ENCODE assay signal across 2 cellular contexts in genomic region chr5:14077501-14077900, GRCh38.
TF ChIP-seq lines count a peak whose summit lies in the region.

No MANE protein-coding gene starts in this region.

TF ChIP-seq in IMR-90, 13 proteins besides CTCF, POLR2A, EP300 and RAD21:
- TF ChIP-seq MAZ (IDR thresholded peaks at IDR 0.05; ENCODE audit: borderline replicate concordance, low read depth, low read length) (no peak), RCOR1 (IDR thresholded peaks at IDR 0.05; ENCODE audit: insufficient replicate concordance, low read length) (no peak), RFX5 (IDR thresholded peaks at IDR 0.05; ENCODE audit: low read depth, low read length) (no peak), CEBPB (IDR thresholded peaks at IDR 0.05; ENCODE audit: low read depth, low read length) (no peak), BHLHE40 (IDR thresholded peaks at IDR 0.05; ENCODE audit: low read depth, low read length) (no peak), FOS (IDR thresholded peaks at IDR 0.05; ENCODE audit: low read depth, low read length) (no peak), CHD1 (IDR thresholded peaks at IDR 0.05; ENCODE audit: low read depth, low read length) (no peak), ELK1 (IDR thresholded peaks at IDR 0.05; ENCODE audit: borderline replicate concordance, low read depth, low read length) (no peak), NFE2L2 (IDR thresholded peaks at IDR 0.05; ENCODE audit: low read depth, low read length) (no peak), MAFK (IDR thresholded peaks at IDR 0.05; ENCODE audit: low read depth, low read length) (no peak), USF2 (IDR thresholded peaks at IDR 0.05; ENCODE audit: low read depth, low read length) (no peak), MXI1 (IDR thresholded peaks at IDR 0.05; ENCODE audit: borderline replicate concordance, low read depth, low read length) (no peak), SMC3 (IDR thresholded peaks at IDR 0.05; ENCODE audit: low read depth, low read length) (no peak)

TF ChIP-seq in H1, 55 proteins besides CTCF, POLR2A, EP300 and RAD21:
- no peak for TF ChIP-seq ATF2 (IDR thresholded peaks at IDR 0.05; ENCODE audit: low read length)
- no peak for TF ChIP-seq KDM1A (IDR thresholded peaks at IDR 0.05; ENCODE audit: borderline replicate concordance, low read length)
- TF ChIP-seq KDM5A (IDR thresholded peaks at IDR 0.05; ENCODE audit: low read length) = no peak
- no peak for TF ChIP-seq CHD7 (IDR thresholded peaks at IDR 0.05; ENCODE audit: insufficient replicate concordance, low read length)
- no peak for TF ChIP-seq RXRA (IDR thresholded peaks at IDR 0.05; ENCODE audit: insufficient read depth, low read depth, low read length)
- no peak for TF ChIP-seq USF2 (IDR thresholded peaks at IDR 0.05; ENCODE audit: low read length)
- TF ChIP-seq GABPA (IDR thresholded peaks at IDR 0.05; ENCODE audit: borderline replicate concordance, insufficient read depth, low read length) = no peak
- no peak for TF ChIP-seq SIX5 (IDR thresholded peaks at IDR 0.05; ENCODE audit: low read depth, low read length)
- no peak for TF ChIP-seq SIN3A (conservative IDR thresholded peaks at IDR 0.05 in 1 of 2, IDR thresholded peaks at IDR 0.05 in 1 of 2; ENCODE audit: low read depth in 1 of 2, low read length in 2 of 2)
- TF ChIP-seq TBP (IDR thresholded peaks at IDR 0.05; ENCODE audit: low read depth, low read length) = no peak
- TF ChIP-seq SRF (IDR thresholded peaks at IDR 0.05; ENCODE audit: low read depth, low read length) = no peak
- TF ChIP-seq JUND (IDR thresholded peaks at IDR 0.05; ENCODE audit: low read length) = no peak
- no peak for TF ChIP-seq MAFK (IDR thresholded peaks at IDR 0.05; ENCODE audit: low read depth, low read length)
- TF ChIP-seq CREB1 (IDR thresholded peaks at IDR 0.05) = no peak
- no peak for TF ChIP-seq RFX5 (IDR thresholded peaks at IDR 0.05; ENCODE audit: borderline replicate concordance, low read depth, low read length)
